Comparison of ENCODE assay signal across 8 cellular contexts in genomic region chr5:177509361-177509951, GRCh38. TPM values are rescaled to one million over a fixed set of nuclear protein-coding genes. Genes with fewer than 3 reads are reported as not detected.
DNase-seq lines count a peak whose midpoint lies in the region; ATAC-seq and TF ChIP-seq lines count a peak whose summit lies in the region.

A gene with protein sequence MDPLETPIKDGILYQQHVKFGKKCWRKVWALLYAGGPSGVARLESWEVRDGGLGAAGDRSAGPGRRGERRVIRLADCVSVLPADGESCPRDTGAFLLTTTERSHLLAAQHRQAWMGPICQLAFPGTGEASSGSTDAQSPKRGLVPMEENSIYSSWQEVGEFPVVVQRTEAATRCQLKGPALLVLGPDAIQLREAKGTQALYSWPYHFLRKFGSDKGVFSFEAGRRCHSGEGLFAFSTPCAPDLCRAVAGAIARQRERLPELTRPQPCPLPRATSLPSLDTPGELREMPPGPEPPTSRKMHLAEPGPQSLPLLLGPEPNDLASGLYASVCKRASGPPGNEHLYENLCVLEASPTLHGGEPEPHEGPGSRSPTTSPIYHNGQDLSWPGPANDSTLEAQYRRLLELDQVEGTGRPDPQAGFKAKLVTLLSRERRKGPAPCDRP (minus strand): TSS chr5:177509826. CDS start chr5:177509540, 286 bp downstream.

- H3K4me3 Mint-ChIP-seq in activated naive CD8-positive, alpha-beta T cell treated with anti-CD3 and anti-CD28 coated beads, Interleukin-2, amount 10 ng/mL, durations not matched to agents 7 days and 5 days, result no peak within 1 kb of the TSS
- H3K4me3 Mint-ChIP-seq in naive B cell, result peak within 1 kb of the TSS; percentile 91 to 98 (median 95)

- peaks cover 13% of the 10 kb centered on the region for H3K4me1 Mint-ChIP-seq in activated naive CD8-positive, alpha-beta T cell treated with anti-CD3 and anti-CD28 coated beads, Interleukin-2, amount 10 ng/mL, durations not matched to agents 7 days and 5 days
- H3K4me1 Mint-ChIP-seq in naive B cell, result peaks cover 59 to 68% (median 66%) of the 10 kb centered on the region in 3 donors

- POLR2A ChIA-PET in activated naive CD8-positive, alpha-beta T cell treated with anti-CD3 and anti-CD28 coated beads, Interleukin-2, amount 10 ng/mL, durations not matched to agents 7 days and 5 days (lab: Charles Lee), result interaction anchor here (0.5 to 1.2 kb wide), 2 partner anchors 125 to 163 kb away, joined by 3 read pairs; partner anchors contain the start of gene SLC34A1

- H3K36me3 Mint-ChIP-seq in activated naive CD8-positive, alpha-beta T cell treated with anti-CD3 and anti-CD28 coated beads, Interleukin-2, amount 10 ng/mL, durations not matched to agents 7 days and 5 days, result peaks cover 26% of the 10 kb centered on the region
- peaks cover 17 to 22% of the 10 kb centered on the region in 2 donors for H3K36me3 Mint-ChIP-seq in naive B cell

- DNase-seq in GM12864 (ENCODE audit: low read depth) (no peak), naive B cell (peak; percentile 67), KG1 (lab: John Stamatoyannopoulos, UW) (no peak), SIG-M5 (lab: John Stamatoyannopoulos, UW) (no peak), NCI-H1105 treated with DMSO at 0.1 percent for 48 hours (lab: John Stamatoyannopoulos, UW) (no peak)
- no peak for DNase-seq in activated naive CD8-positive, alpha-beta T cell treated with anti-CD3 and anti-CD28 coated beads, Interleukin-2, amount 10 ng/mL, durations not matched to agents 7 days and 5 days

- ATAC-seq in HG02870 (IDR thresholded peaks at IDR 0.05; ENCODE audit: unreplicated experiment), result peak; percentile 26
- ATAC-seq in activated naive CD8-positive, alpha-beta T cell treated with anti-CD3 and anti-CD28 coated beads, Interleukin-2, amount 10 ng/mL, durations not matched to agents 7 days and 5 days (ENCODE audit: low read depth), result no peak
- peak; percentile 17 to 24 for ATAC-seq in naive B cell (ENCODE audit: low read depth in 2 of 2)
- no peak for ATAC-seq in HG02840 (IDR thresholded peaks at IDR 0.05; ENCODE audit: low FRiP score, unreplicated experiment)

- H3K4me3 ChIP-seq in GM12864 (ENCODE audit: low read depth, low read length), result peak within 1 kb of the TSS; percentile 62

- H3K27me3 Mint-ChIP-seq in activated naive CD8-positive, alpha-beta T cell treated with anti-CD3 and anti-CD28 coated beads, Interleukin-2, amount 10 ng/mL, durations not matched to agents 7 days and 5 days, result no peaks in the 10 kb centered on the region
- H3K27me3 Mint-ChIP-seq in naive B cell, result no peaks in the 10 kb centered on the region

- H3K27ac Mint-ChIP-seq in activated naive CD8-positive, alpha-beta T cell treated with anti-CD3 and anti-CD28 coated beads, Interleukin-2, amount 10 ng/mL, durations not matched to agents 7 days and 5 days, result peak within 1 kb of the TSS; percentile 56
- H3K27ac Mint-ChIP-seq in naive B cell, result peak within 1 kb of the TSS; percentile 95 to 99 (median 98)

- H3K9me3 Mint-ChIP-seq in activated naive CD8-positive, alpha-beta T cell treated with anti-CD3 and anti-CD28 coated beads, Interleukin-2, amount 10 ng/mL, durations not matched to agents 7 days and 5 days, result no peaks in the 10 kb centered on the region
- H3K9me3 Mint-ChIP-seq in naive B cell, result peaks cover 0 to 1% (median 0%) of the 10 kb centered on the region in 7 donors

- TF ChIP-seq CTCF in GM12864 (IDR thresholded peaks at IDR 0.05; ENCODE audit: low read depth, low read length, missing control alignments), result no peak

RNA-seq across cellular contexts. Expression of the gene that starts here (rescaled TPM):
- 1 to 10 TPM; 3.7 to 6.0 TPM for total RNA-seq in activated naive CD8-positive, alpha-beta T cell treated with anti-CD3 and anti-CD28 coated beads, Interleukin-2, amount 10 ng/mL, durations not matched to agents 7 days and 5 days
- polyA plus RNA-seq in naive B cell (ENCODE audit: low read depth in 6 of 6), result 10 to 100 TPM; 12.7 to 47.7 (median 38.1) TPM

Comparison
In these comparisons a context has a peak if more than half of its experiments do, and no peak if none do; other contexts are left out.
1. ATAC-seq: peak in HG02870 (single experiment) and naive B cell (2 of 2); none in activated naive CD8-positive, alpha-beta T cell treated with anti-CD3 and anti-CD28 coated beads, Interleukin-2, amount 10 ng/mL, durations not matched to agents 7 days and 5 days (single experiment) and HG02840 (single experiment).